Comparison of ENCODE assay signal across 27 cellular contexts in the genomic region with DNA sequence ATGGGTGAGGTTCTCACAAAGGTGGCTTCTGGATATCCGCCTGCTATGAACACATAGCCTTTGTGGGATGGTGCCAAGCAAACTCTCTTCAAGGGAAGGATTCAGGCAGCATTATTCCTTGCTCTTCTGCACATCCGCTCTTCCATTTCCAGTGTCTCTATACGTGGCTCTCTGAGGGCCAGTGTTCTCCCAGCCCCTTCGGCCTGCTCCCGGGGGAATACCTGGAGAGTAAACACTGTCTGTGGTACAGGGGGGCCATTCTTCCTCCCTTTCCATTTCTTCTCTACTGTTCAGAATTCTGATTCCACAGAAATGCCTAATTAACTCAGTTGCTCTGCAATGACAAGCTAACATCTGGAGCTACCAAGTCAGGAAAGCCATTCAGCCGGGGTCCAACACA.
"Had no signal": no experiment of that assay in that cellular context is flagged by ENCODE, and none has a peak within 500 bp of the region (broad histone marks: within the 10 kb centered on the region; RNA-seq: fewer than 3 reads in every experiment).

No MANE protein-coding gene starts in this region.

- H3K4me1 ChIP-seq: breast epithelium had no signal

- H3K36me3 ChIP-seq: ascending aorta, breast epithelium, cardiac muscle cell, esophagus squamous epithelium, WERI-Rb-1 had no signal

- H3K27me3 ChIP-seq: ascending aorta, breast epithelium, cardiac muscle cell, esophagus squamous epithelium had no signal

- DNase-seq: activated B cell treated with CpG ODN at 0.5 μM for 24 hours; activated CD4-positive, alpha-beta memory T cell treated with anti-CD3 and anti-CD28 coated beads for 36 hours; activated CD4-positive, alpha-beta T cell treated with anti-CD3 and anti-CD28 coated beads for 36 hours; activated CD4-positive, alpha-beta T cell treated with anti-CD3 and anti-CD28 coated beads, Interleukin-2, amount 10 ng/mL, durations not matched to agents 24 days and 14 days; activated CD8-positive, alpha-beta memory T cell treated with anti-CD3 and anti-CD28 coated beads, Interleukin-2, amount 10 ng/mL, durations not matched to agents 7 days and 5 days; activated CD8-positive, alpha-beta memory T cell treated with anti-CD3 and anti-CD28 coated beads, Interleukin-2, amount 50 U/mL, for 4 hours; activated CD8-positive, alpha-beta T cell treated with anti-CD3 and anti-CD28 coated beads, Interleukin-2, amount 10 ng/mL, durations not matched to agents 7 days and 5 days; activated effector memory CD4-positive, alpha-beta T cell treated with anti-CD3 and anti-CD28 coated beads, Interleukin-2, amount 50 U/mL, for 16 hours; activated naive CD4-positive, alpha-beta T cell treated with anti-CD3 and anti-CD28 coated beads, Interleukin-2, amount 10 ng/mL, durations not matched to agents 7 days and 5 days; activated naive CD8-positive, alpha-beta T cell treated with anti-CD3 and anti-CD28 coated beads, Interleukin-2, amount 10 ng/mL, durations not matched to agents 7 days and 5 days; activated T-cell treated with anti-CD3 and anti-CD28 coated beads, Interleukin-2, amount 50 U/mL, for 1 hour; activated T-cell treated with anti-CD3 and anti-CD28 coated beads, Interleukin-2, amount 50 U/mL, for 48 hours; dorsolateral prefrontal cortex; effector memory CD8-positive, alpha-beta T cell; erythroblast; esophagus squamous epithelium; head of caudate nucleus; T-helper 1 cell; T-helper 17 cell; T1000; WERI-Rb-1 had no signal

- H3K27ac ChIP-seq: breast epithelium, esophagus squamous epithelium, WERI-Rb-1 had no signal

- H3K4me3 ChIP-seq: ascending aorta, breast epithelium, cardiac muscle cell, coronary artery, dorsolateral prefrontal cortex, esophagus squamous epithelium had no signal

- ATAC-seq: activated CD4-positive, alpha-beta T cell treated with anti-CD3 and anti-CD28 coated beads for 36 hours; activated CD4-positive, CD25-positive, alpha-beta regulatory T cell treated with anti-CD3 and anti-CD28 coated beads, Interleukin-2, amount 50 U/mL, for 24 hours; activated CD8-positive, alpha-beta memory T cell treated with anti-CD3 and anti-CD28 coated beads, Interleukin-2, amount 10 ng/mL, durations not matched to agents 7 days and 5 days; activated CD8-positive, alpha-beta T cell treated with anti-CD3 and anti-CD28 coated beads, Interleukin-2, amount 10 ng/mL, durations not matched to agents 7 days and 5 days; activated naive CD4-positive, alpha-beta T cell treated with anti-CD3 and anti-CD28 coated beads, Interleukin-2, amount 50 U/mL, for 72 hours; effector memory CD8-positive, alpha-beta T cell; T-helper 17 cell had no signal

- H3K9me3 ChIP-seq: ascending aorta, breast epithelium, esophagus squamous epithelium had no signal
